In the genomic region with DNA sequence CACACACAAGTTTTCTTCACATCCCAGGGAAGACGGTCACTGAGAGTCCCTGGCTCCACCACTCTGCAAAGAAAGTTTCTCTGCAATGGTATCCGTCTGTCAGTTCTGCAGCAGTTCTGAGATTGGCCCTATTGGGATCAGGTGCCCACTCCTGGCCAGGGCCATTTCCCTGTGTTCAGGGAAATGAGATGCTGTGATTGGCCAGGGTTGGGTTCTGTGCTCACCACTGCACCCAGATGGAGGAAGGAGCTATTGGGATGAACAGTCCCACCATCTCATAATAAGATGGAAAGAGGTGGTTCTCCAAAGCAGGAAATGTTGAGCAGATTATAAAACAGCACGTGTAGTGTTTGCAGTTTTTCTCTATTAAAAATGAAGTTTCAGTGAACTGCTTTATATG, we compare ENCODE assay signal across 20 cellular contexts.
"Had no signal": no experiment of that assay in that cellular context is flagged by ENCODE, and none has a peak within 500 bp of the region (broad histone marks: within the 10 kb centered on the region; RNA-seq: fewer than 3 reads in every experiment).

No MANE protein-coding gene starts in this region.

- H3K27me3 Mint-ChIP-seq: effector memory CD8-positive, alpha-beta T cell; naive thymus-derived CD8-positive, alpha-beta T cell had no signal

- DNase-seq: effector memory CD8-positive, alpha-beta T cell; esophagus squamous epithelium; foreskin fibroblast; head of caudate nucleus; hippocampal formation; islet precursor cell; mammary epithelial cell; mucosa of descending colon; naive thymus-derived CD8-positive, alpha-beta T cell; ovary; small intestine; stimulated activated CD4-positive, alpha-beta T cell treated with anti-CD3 and anti-CD28 coated beads, Interleukin-12 subunit alpha, Interleukin-12 subunit beta, amount 100 ng/mL, for 4 hours; stimulated activated CD4-positive, alpha-beta T cell treated with anti-CD3 and anti-CD28 coated beads, Interleukin-2, amount 100 ng/mL, for 48 hours; stimulated activated naive CD4-positive, alpha-beta T cell treated with Interleukin-2 at 50 U/mL for 16 hours; thyroid gland; uterus had no signal

- H3K4me3 ChIP-seq: esophagus squamous epithelium, gastroesophageal sphincter, mucosa of descending colon, ovary, right atrium auricular region, thyroid gland, uterus had no signal

- H3K9me3 ChIP-seq: esophagus squamous epithelium, gastroesophageal sphincter, mucosa of descending colon, ovary, right atrium auricular region, thyroid gland, uterus had no signal

- H3K27me3 ChIP-seq: esophagus squamous epithelium, gastroesophageal sphincter, ovary, right atrium auricular region, thyroid gland, uterus had no signal

- H3K27ac Mint-ChIP-seq: type B pancreatic cell had no signal

- ATAC-seq: gastroesophageal sphincter; left lobe of liver; mucosa of descending colon; naive thymus-derived CD8-positive, alpha-beta T cell had no signal

- H3K36me3 Mint-ChIP-seq: naive thymus-derived CD8-positive, alpha-beta T cell; type B pancreatic cell had no signal

- FAIRE-seq: small intestine had no signal

- H3K4me1 ChIP-seq: esophagus squamous epithelium, gastroesophageal sphincter, right atrium auricular region, thyroid gland, uterus had no signal

- H3K36me3 ChIP-seq: esophagus squamous epithelium, gastroesophageal sphincter, ovary, right atrium auricular region, thyroid gland, uterus had no signal

- H3K9me3 Mint-ChIP-seq: effector memory CD8-positive, alpha-beta T cell; naive thymus-derived CD8-positive, alpha-beta T cell; type B pancreatic cell had no signal

- H3K4me3 Mint-ChIP-seq: naive thymus-derived CD8-positive, alpha-beta T cell; type B pancreatic cell had no signal

- H3K27ac ChIP-seq: esophagus squamous epithelium, gastroesophageal sphincter, ovary, right atrium auricular region, thyroid gland, uterus had no signal
